Comparison of ENCODE assay signal across 1 cellular context in genomic region chr17:50361561-50362480, GRCh38.
TF ChIP-seq lines count a peak whose summit lies in the region.

No MANE protein-coding gene starts in this region.

TF ChIP-seq in K562, 482 proteins besides CTCF, POLR2A, EP300 and RAD21 (continued from another document and continues in another):
- TF ChIP-seq, protein P1, sequence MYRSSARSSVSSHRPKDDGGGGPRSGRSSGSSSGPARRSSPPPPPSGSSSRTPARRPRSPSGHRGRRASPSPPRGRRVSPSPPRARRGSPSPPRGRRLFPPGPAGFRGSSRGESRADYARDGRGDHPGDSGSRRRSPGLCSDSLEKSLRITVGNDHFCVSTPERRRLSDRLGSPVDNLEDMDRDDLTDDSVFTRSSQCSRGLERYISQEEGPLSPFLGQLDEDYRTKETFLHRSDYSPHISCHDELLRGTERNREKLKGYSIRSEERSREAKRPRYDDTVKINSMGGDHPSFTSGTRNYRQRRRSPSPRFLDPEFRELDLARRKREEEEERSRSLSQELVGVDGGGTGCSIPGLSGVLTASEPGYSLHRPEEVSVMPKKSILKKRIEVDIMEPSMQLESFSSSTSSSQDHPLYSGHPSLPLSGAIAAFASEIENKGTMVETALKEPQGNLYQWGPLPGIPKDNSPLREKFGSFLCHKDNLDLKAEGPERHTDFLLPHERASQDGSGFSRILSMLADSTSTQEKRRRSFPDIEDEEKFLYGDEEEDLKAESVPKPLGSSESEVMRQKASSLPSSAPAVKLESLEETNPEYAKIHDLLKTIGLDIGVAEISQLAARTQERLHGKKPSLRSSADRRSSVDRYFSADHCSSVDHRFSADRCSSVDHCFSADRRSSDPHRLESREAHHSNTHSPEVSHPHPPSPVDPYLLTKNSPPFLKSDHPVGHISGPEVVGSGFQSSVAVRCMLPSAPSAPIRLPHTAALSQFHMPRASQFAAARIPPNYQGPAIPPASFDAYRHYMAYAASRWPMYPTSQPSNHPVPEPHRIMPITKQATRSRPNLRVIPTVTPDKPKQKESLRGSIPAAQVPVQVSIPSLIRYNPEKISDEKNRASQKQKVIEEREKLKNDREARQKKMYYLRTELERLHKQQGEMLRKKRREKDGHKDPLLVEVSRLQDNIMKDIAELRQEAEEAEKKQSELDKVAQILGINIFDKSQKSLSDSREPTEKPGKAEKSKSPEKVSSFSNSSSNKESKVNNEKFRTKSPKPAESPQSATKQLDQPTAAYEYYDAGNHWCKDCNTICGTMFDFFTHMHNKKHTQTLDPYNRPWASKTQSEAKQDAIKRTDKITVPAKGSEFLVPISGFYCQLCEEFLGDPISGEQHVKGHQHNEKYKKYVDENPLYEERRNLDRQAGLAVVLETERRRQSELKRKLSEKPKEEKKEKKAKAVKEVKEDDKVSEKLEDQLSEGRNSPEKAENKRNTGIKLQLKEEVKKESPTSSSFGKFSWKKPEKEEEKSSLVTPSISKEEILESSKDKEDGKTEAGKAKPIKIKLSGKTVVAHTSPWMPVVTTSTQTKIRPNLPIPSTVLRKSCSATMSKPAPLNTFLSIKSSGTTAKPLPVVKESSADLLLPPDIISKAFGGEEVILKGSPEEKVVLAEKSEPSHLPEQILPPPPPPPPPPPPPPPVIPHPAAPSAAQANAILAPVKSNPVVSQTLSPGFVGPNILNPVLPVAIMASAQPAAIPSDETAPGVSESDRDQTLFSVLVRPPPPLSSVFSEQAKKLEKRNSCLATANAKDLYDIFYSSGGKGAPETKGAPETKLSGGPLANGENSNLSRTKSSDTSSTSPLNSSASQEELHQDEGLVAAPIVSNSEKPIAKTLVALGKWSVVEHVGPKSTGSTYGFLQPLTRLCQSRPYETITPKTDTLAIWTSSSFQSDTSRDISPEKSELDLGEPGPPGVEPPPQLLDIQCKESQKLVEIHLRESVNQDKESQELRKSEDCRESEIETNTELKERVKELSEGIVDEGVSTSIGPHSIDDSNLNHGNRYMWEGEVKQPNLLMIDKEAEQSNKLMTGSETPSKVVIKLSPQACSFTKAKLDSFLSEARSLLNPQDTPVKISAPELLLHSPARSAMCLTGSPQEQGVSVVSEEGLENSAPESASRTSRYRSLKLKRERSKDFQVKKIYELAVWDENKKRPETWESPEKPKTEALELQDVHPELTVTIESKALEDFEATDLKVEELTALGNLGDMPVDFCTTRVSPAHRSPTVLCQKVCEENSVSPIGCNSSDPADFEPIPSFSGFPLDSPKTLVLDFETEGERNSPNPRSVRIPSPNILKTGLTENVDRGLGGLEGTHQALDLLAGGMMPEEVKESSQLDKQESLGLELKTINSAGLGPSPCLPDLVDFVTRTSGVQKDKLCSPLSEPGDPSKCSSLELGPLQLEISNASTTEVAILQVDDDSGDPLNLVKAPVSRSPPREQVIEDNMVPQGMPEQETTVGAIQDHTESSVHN (IDR thresholded peaks at IDR 0.05; ENCODE audit: borderline replicate concordance in 1 of 2, low read depth in 1 of 2), result no peak
- no peak for TF ChIP-seq KLF10 (CRISPR knock-in tag; IDR thresholded peaks at IDR 0.05)
- TF ChIP-seq SMARCE1 (IDR thresholded peaks at IDR 0.05), result peak; percentile 77; the same call in 1 of the 2 replicates
- no peak for TF ChIP-seq ZNF830 (CRISPR knock-in tag; IDR thresholded peaks at IDR 0.05)
- no peak for TF ChIP-seq PHTF2 (CRISPR knock-in tag; IDR thresholded peaks at IDR 0.05)
- TF ChIP-seq, protein P2, sequence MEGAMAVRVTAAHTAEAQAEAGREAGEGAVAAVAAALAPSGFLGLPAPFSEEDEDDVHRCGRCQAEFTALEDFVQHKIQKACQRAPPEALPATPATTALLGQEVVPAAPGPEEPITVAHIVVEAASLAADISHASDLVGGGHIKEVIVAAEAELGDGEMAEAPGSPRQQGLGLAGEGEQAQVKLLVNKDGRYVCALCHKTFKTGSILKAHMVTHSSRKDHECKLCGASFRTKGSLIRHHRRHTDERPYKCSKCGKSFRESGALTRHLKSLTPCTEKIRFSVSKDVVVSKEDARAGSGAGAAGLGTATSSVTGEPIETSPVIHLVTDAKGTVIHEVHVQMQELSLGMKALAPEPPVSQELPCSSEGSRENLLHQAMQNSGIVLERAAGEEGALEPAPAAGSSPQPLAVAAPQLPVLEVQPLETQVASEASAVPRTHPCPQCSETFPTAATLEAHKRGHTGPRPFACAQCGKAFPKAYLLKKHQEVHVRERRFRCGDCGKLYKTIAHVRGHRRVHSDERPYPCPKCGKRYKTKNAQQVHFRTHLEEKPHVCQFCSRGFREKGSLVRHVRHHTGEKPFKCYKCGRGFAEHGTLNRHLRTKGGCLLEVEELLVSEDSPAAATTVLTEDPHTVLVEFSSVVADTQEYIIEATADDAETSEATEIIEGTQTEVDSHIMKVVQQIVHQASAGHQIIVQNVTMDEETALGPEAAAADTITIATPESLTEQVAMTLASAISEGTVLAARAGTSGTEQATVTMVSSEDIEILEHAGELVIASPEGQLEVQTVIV (CRISPR knock-in tag; IDR thresholded peaks at IDR 0.05; ENCODE audit: borderline replicate concordance), result no peak
- no peak for TF ChIP-seq HNRNPLL (IDR thresholded peaks at IDR 0.05; ENCODE audit: low read depth, low read length, poor library complexity, severe bottlenecking)
- no peak for TF ChIP-seq POLR2B (IDR thresholded peaks at IDR 0.05; ENCODE audit: low read depth, partially characterized antibody)
- no peak for TF ChIP-seq CSDE1 (IDR thresholded peaks at IDR 0.05)
- no peak for TF ChIP-seq HSF4 (CRISPR knock-in tag; IDR thresholded peaks at IDR 0.05; ENCODE audit: borderline replicate concordance)
- TF ChIP-seq ADNP (tag; IDR thresholded peaks at IDR 0.05), result no peak
- TF ChIP-seq ELF4 (CRISPR knock-in tag; IDR thresholded peaks at IDR 0.05), result no peak
- TF ChIP-seq ZNF584 (CRISPR knock-in tag; IDR thresholded peaks at IDR 0.05; ENCODE audit: low read depth), result no peak
- TF ChIP-seq NR1H2 (CRISPR knock-in tag; IDR thresholded peaks at IDR 0.05), result no peak
- TF ChIP-seq KLF13 (tag; IDR thresholded peaks at IDR 0.05; ENCODE audit: borderline replicate concordance, low read depth), result no peak
- TF ChIP-seq SRF (CRISPR knock-in tag; IDR thresholded peaks at IDR 0.05), result no peak
- TF ChIP-seq ZC3H4 (CRISPR knock-in tag; IDR thresholded peaks at IDR 0.05; ENCODE audit: borderline replicate concordance), result no peak
- peak; percentile 95 for TF ChIP-seq POLR2AphosphoS5 (IDR thresholded peaks at IDR 0.05; ENCODE audit: control insufficient read depth, insufficient read depth, low read depth, low read length)
- peak; percentile 75 for TF ChIP-seq EGR1 (conservative IDR thresholded peaks at IDR 0.05)
- TF ChIP-seq TCFL5 (CRISPR knock-in tag; conservative IDR thresholded peaks at IDR 0.05), result no peak
- no peak for TF ChIP-seq ZNF408 (CRISPR knock-in tag; IDR thresholded peaks at IDR 0.05; ENCODE audit: low read depth)
- TF ChIP-seq PATZ1 (CRISPR knock-in tag; IDR thresholded peaks at IDR 0.05; ENCODE audit: borderline replicate concordance), result no peak
- TF ChIP-seq ZNF217 (CRISPR knock-in tag; IDR thresholded peaks at IDR 0.05), result no peak
- TF ChIP-seq DEAF1 (CRISPR knock-in tag; IDR thresholded peaks at IDR 0.05), result peak; percentile 47
- peak; percentile 77 to 84 for TF ChIP-seq TRIM24 (IDR thresholded peaks at IDR 0.05)
- no peak for TF ChIP-seq CBX8 (IDR thresholded peaks at IDR 0.05; ENCODE audit: borderline replicate concordance, extremely low read depth, low read depth, low read length, poor library complexity, severe bottlenecking)
- TF ChIP-seq SNRNP70 (optimal IDR thresholded peaks at IDR 0.05; ENCODE audit: low read depth, low read length), result no peak
- peak in 1 of 2 experiments; percentile 52; a peak in 2 of 4 replicates for TF ChIP-seq FOXK2 (conservative IDR thresholded peaks at IDR 0.05 in 1 of 2, IDR thresholded peaks at IDR 0.05 in 1 of 2; ENCODE audit: low read depth in 2 of 2)
- TF ChIP-seq, protein P3, sequence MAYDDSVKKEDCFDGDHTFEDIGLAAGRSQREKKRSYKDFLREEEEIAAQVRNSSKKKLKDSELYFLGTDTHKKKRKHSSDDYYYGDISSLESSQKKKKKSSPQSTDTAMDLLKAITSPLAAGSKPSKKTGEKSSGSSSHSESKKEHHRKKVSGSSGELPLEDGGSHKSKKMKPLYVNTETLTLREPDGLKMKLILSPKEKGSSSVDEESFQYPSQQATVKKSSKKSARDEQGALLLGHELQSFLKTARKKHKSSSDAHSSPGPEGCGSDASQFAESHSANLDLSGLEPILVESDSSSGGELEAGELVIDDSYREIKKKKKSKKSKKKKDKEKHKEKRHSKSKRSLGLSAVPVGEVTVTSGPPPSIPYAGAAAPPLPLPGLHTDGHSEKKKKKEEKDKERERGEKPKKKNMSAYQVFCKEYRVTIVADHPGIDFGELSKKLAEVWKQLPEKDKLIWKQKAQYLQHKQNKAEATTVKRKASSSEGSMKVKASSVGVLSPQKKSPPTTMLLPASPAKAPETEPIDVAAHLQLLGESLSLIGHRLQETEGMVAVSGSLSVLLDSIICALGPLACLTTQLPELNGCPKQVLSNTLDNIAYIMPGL (CRISPR knock-in tag; IDR thresholded peaks at IDR 0.05), result no peak
- no peak for TF ChIP-seq ZNF583 (CRISPR knock-in tag; IDR thresholded peaks at IDR 0.05)
- TF ChIP-seq ZNF197 (CRISPR knock-in tag; IDR thresholded peaks at IDR 0.05; ENCODE audit: low read depth), result no peak
- TF ChIP-seq IRF1 (CRISPR knock-in tag; IDR thresholded peaks at IDR 0.05; ENCODE audit: borderline replicate concordance), result no peak
- TF ChIP-seq NELFE (IDR thresholded peaks at IDR 0.05; ENCODE audit: insufficient read depth, insufficient read length), result no peak
- TF ChIP-seq SMARCB1 (IDR thresholded peaks at IDR 0.05; ENCODE audit: insufficient read length, low read depth), result no peak
- no peak for TF ChIP-seq ZNF282 (CRISPR knock-in tag; IDR thresholded peaks at IDR 0.05)
- TF ChIP-seq ZBTB1 (CRISPR knock-in tag; IDR thresholded peaks at IDR 0.05; ENCODE audit: borderline replicate concordance, low read depth), result no peak
- TF ChIP-seq, protein P4, sequence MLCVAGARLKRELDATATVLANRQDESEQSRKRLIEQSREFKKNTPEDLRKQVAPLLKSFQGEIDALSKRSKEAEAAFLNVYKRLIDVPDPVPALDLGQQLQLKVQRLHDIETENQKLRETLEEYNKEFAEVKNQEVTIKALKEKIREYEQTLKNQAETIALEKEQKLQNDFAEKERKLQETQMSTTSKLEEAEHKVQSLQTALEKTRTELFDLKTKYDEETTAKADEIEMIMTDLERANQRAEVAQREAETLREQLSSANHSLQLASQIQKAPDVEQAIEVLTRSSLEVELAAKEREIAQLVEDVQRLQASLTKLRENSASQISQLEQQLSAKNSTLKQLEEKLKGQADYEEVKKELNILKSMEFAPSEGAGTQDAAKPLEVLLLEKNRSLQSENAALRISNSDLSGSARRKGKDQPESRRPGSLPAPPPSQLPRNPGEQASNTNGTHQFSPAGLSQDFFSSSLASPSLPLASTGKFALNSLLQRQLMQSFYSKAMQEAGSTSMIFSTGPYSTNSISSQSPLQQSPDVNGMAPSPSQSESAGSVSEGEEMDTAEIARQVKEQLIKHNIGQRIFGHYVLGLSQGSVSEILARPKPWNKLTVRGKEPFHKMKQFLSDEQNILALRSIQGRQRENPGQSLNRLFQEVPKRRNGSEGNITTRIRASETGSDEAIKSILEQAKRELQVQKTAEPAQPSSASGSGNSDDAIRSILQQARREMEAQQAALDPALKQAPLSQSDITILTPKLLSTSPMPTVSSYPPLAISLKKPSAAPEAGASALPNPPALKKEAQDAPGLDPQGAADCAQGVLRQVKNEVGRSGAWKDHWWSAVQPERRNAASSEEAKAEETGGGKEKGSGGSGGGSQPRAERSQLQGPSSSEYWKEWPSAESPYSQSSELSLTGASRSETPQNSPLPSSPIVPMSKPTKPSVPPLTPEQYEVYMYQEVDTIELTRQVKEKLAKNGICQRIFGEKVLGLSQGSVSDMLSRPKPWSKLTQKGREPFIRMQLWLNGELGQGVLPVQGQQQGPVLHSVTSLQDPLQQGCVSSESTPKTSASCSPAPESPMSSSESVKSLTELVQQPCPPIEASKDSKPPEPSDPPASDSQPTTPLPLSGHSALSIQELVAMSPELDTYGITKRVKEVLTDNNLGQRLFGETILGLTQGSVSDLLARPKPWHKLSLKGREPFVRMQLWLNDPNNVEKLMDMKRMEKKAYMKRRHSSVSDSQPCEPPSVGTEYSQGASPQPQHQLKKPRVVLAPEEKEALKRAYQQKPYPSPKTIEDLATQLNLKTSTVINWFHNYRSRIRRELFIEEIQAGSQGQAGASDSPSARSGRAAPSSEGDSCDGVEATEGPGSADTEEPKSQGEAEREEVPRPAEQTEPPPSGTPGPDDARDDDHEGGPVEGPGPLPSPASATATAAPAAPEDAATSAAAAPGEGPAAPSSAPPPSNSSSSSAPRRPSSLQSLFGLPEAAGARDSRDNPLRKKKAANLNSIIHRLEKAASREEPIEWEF (CRISPR knock-in tag; IDR thresholded peaks at IDR 0.05), result no peak
- no peak for TF ChIP-seq HNRNPK (IDR thresholded peaks at IDR 0.05; ENCODE audit: low read depth, low read length, poor library complexity, severe bottlenecking)
- TF ChIP-seq NR2C1 (IDR thresholded peaks at IDR 0.05), result no peak; the same call in none of the 2 replicates
- TF ChIP-seq NR2C1 (tag; IDR thresholded peaks at IDR 0.05), result no peak
